Comparison of ENCODE assay signal across 15 cellular contexts in the genomic region with DNA sequence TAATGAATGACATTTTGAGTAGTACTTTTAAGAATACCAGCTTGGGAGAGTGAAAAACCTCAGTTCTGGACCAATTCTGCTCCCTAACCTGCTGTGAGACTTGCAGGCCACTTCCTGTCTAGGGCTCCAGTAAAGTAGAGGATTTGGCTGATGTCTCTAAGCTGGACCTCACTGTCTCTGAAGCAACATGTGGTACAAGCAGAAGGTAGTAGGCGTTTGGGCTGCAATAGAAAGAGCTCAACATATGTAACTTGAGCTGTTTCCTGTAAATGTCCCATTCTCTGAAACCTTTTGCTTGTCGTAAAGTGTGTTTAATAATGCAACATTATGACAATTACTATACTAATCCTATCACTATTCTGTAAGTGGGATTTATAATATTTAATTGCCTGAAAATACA.
DNase-seq lines count a peak whose midpoint lies in the region; ATAC-seq and TF ChIP-seq lines count a peak whose summit lies in the region.
"Had no signal": no experiment of that assay in that cellular context is flagged by ENCODE, and none has a peak within 500 bp of the region (broad histone marks: within the 10 kb centered on the region; RNA-seq: fewer than 3 reads in every experiment).

No MANE protein-coding gene starts in this region.

- no peak overlapping the region for H3K4me3 Mint-ChIP-seq in stimulated activated memory B cell treated with anti-CD40 and anti-IgM and Interleukin-4, amounts not matched to agents 10 μg/mL and 1 μg/mL and 100 μg/mL, for 72 hours
- H3K4me3 Mint-ChIP-seq: CD4-positive, alpha-beta T cell; GM23338 had no signal

- POLR2A ChIA-PET in HEK293 (lab: Yijun Ruan, JAX), result no interaction called here

- no peak overlapping the region for H3K27ac ChIP-seq in HEK293 (ENCODE audit: extremely low read depth, low read depth, low read length)
- H3K27ac ChIP-seq: C4-2B had no signal

- no peak overlapping the region for H3K27ac Mint-ChIP-seq in stimulated activated memory B cell treated with anti-CD40 and anti-IgM and Interleukin-4, amounts not matched to agents 10 μg/mL and 1 μg/mL and 100 μg/mL, for 72 hours
- H3K27ac Mint-ChIP-seq: CD4-positive, alpha-beta T cell; GM23338 had no signal

- H3K4me1 Mint-ChIP-seq in stimulated activated memory B cell treated with anti-CD40 and anti-IgM and Interleukin-4, amounts not matched to agents 10 μg/mL and 1 μg/mL and 100 μg/mL, for 72 hours, result no peaks in the 10 kb centered on the region

- H3K36me3 ChIP-seq in HEK293 (ENCODE audit: control insufficient read depth in 2 of 2, insufficient read depth in 1 of 2, low read length in 2 of 2), result no peaks in the 10 kb centered on the region

- CTCF ChIA-PET in HEK293 (lab: Yijun Ruan, JAX), result interaction anchor here (0.5 to 1.4 kb wide), 5 partner anchors 11 to 328 kb away, joined by 3 to 6 read pairs (median 3); no protein-coding TSS in a partner anchor

- peak; percentile 35 for DNase-seq in DMS 273 (lab: John Stamatoyannopoulos, UW; ENCODE audit: unreplicated experiment)
- DNase-seq in NCI-H524 treated with DMSO at 0.1 percent for 48 hours (lab: John Stamatoyannopoulos, UW), result peak; percentile 48
- no peak for DNase-seq in SIG-M5 (lab: John Stamatoyannopoulos, UW)
- DNase-seq in GOT3 (lab: John Stamatoyannopoulos, UW), result no peak
- DNase-seq: AML-193; Caco-2; CD4-positive, alpha-beta T cell; DMS79 treated with DMSO at 0.1 percent for 48 hours; GF-D8; H7 had no signal

- TF ChIP-seq CTCF in HEK293 (tag by site-specific recombination; IDR thresholded peaks at IDR 0.05), result no peak

- H3K4me1 ChIP-seq in HEK293 (ENCODE audit: control insufficient read depth, insufficient read depth, low read length), result no peaks in the 10 kb centered on the region

- H3K27me3 Mint-ChIP-seq in stimulated activated memory B cell treated with anti-CD40 and anti-IgM and Interleukin-4, amounts not matched to agents 10 μg/mL and 1 μg/mL and 100 μg/mL, for 72 hours, result peaks cover 32% of the 10 kb centered on the region

- H3K9me3 ChIP-seq in HEK293 (ENCODE audit: control insufficient read depth, insufficient read depth, low read depth, low read length), result no peaks in the 10 kb centered on the region
- H3K9me3 ChIP-seq: Caco-2 had no signal

- no peak for ATAC-seq in stimulated activated memory B cell treated with anti-CD40 and anti-IgM and Interleukin-4, amounts not matched to agents 10 μg/mL and 1 μg/mL and 100 μg/mL, for 72 hours
- ATAC-seq: GM23338, HCT116 had no signal

- no peaks in the 10 kb centered on the region for H3K9me3 Mint-ChIP-seq in stimulated activated memory B cell treated with anti-CD40 and anti-IgM and Interleukin-4, amounts not matched to agents 10 μg/mL and 1 μg/mL and 100 μg/mL, for 72 hours
- H3K9me3 Mint-ChIP-seq: CD4-positive, alpha-beta T cell; GM23338 had no signal

- H3K36me3 Mint-ChIP-seq in stimulated activated memory B cell treated with anti-CD40 and anti-IgM and Interleukin-4, amounts not matched to agents 10 μg/mL and 1 μg/mL and 100 μg/mL, for 72 hours, result no peaks in the 10 kb centered on the region

- no peak overlapping the region for H3K4me3 ChIP-seq in HEK293 (ENCODE audit: low read depth, low read length)
- H3K4me3 ChIP-seq: GM23338 had no signal

TF ChIP-seq in HEK293, 187 proteins besides CTCF, POLR2A, EP300 and RAD21:
- TF ChIP-seq, protein P1, sequence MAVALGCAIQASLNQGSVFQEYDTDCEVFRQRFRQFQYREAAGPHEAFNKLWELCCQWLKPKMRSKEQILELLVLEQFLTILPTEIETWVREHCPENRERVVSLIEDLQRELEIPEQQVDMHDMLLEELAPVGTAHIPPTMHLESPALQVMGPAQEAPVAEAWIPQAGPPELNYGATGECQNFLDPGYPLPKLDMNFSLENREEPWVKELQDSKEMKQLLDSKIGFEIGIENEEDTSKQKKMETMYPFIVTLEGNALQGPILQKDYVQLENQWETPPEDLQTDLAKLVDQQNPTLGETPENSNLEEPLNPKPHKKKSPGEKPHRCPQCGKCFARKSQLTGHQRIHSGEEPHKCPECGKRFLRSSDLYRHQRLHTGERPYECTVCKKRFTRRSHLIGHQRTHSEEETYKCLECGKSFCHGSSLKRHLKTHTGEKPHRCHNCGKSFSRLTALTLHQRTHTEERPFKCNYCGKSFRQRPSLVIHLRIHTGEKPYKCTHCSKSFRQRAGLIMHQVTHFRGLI (tag by site-specific recombination; IDR thresholded peaks at IDR 0.05), result no peak
- TF ChIP-seq ZNF248 (tag by site-specific recombination; IDR thresholded peaks at IDR 0.05), result no peak
- 0 out of 2 replicates have a peak, but pooled peaks have one; percentile 17 for TF ChIP-seq ZFHX2 (tag by site-specific recombination; conservative IDR thresholded peaks at IDR 0.05)
- peak; percentile 74 for TF ChIP-seq SCRT2 (tag by site-specific recombination; IDR thresholded peaks at IDR 0.05)
- no peak for TF ChIP-seq ZNF830 (tag by site-specific recombination; IDR thresholded peaks at IDR 0.05; ENCODE audit: low read depth)
- peak; percentile 73 for TF ChIP-seq SCRT1 (tag by site-specific recombination; IDR thresholded peaks at IDR 0.05; ENCODE audit: borderline replicate concordance)
- TF ChIP-seq, protein P2, sequence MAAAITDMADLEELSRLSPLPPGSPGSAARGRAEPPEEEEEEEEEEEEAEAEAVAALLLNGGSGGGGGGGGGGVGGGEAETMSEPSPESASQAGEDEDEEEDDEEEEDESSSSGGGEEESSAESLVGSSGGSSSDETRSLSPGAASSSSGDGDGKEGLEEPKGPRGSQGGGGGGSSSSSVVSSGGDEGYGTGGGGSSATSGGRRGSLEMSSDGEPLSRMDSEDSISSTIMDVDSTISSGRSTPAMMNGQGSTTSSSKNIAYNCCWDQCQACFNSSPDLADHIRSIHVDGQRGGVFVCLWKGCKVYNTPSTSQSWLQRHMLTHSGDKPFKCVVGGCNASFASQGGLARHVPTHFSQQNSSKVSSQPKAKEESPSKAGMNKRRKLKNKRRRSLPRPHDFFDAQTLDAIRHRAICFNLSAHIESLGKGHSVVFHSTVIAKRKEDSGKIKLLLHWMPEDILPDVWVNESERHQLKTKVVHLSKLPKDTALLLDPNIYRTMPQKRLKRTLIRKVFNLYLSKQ (tag by site-specific recombination; IDR thresholded peaks at IDR 0.05; ENCODE audit: borderline replicate concordance), result no peak

Comparison
In these comparisons a context has a peak if more than half of its experiments do, and no peak if none do; other contexts are left out.
1. DNase-seq: peak in DMS 273 (single experiment) and NCI-H524 treated with DMSO at 0.1 percent for 48 hours (single experiment); none in SIG-M5 (single experiment) and GOT3 (single experiment).